Comparison of ENCODE assay signal across 8 cellular contexts in genomic region chr14:23351681-23352505, GRCh38. TPM values are rescaled to one million over a fixed set of nuclear protein-coding genes. Genes with fewer than 3 reads are reported as not detected.
DNase-seq lines count a peak whose midpoint lies in the region; ATAC-seq and TF ChIP-seq lines count a peak whose summit lies in the region.

No MANE protein-coding gene starts in this region.

- H4K20me1 ChIP-seq in mammary epithelial cell (ENCODE audit: insufficient read depth, low read length) = no peaks in the 10 kb centered on the region

- peaks cover 4% of the 10 kb centered on the region for H3K27me3 Mint-ChIP-seq in activated naive CD4-positive, alpha-beta T cell treated with anti-CD3 and anti-CD28 coated beads for 36 hours (ENCODE audit: low read depth)

- H3K4me3 Mint-ChIP-seq in activated naive CD4-positive, alpha-beta T cell treated with anti-CD3 and anti-CD28 coated beads for 36 hours = peak overlapping the region; percentile 71

- no peak for TF ChIP-seq POLR2A in stomach (IDR thresholded peaks at IDR 0.05)

- no peak for ATAC-seq in activated CD4-positive, CD25-positive, alpha-beta regulatory T cell treated with anti-CD3 and anti-CD28 coated beads, Interleukin-2, amount 50 U/mL, for 24 hours

- H3K9me3 ChIP-seq in mammary epithelial cell (replicated peaks; ENCODE audit: insufficient read depth, low read length) (no peaks in the 10 kb centered on the region), stomach (no peaks in the 10 kb centered on the region)

- H3K4me2 ChIP-seq in mammary epithelial cell (ENCODE audit: insufficient read depth, low read depth, low read length) = peak overlapping the region; percentile 79

- H3K79me2 ChIP-seq in mammary epithelial cell (ENCODE audit: insufficient read depth, low read length) = no peaks in the 10 kb centered on the region

- 19% methylated on average over 23 of the region's 61 CpGs for WGBS in mammary epithelial cell (ENCODE audit: low coverage, missing lambda C conversion rate)
- WGBS in stomach, 5 donors = 9 to 12% (median 10%) methylated on average over 29 to 61 of the region's 61 CpGs

- H3K9ac ChIP-seq in mammary epithelial cell (ENCODE audit: insufficient read depth, low read length) = no peak overlapping the region

- in situ Hi-C loops in mammary epithelial cell (cut with MboI; ENCODE audit: low sequenced_read_pairs in 2 of 2) = no loop called here

- peaks cover 11% of the 10 kb centered on the region for H3K4me1 ChIP-seq in mammary epithelial cell (ENCODE audit: insufficient read depth, low read length)
- peaks cover 9 to 21% (median 18%) of the 10 kb centered on the region in 4 donors for H3K4me1 ChIP-seq in stomach

- peak overlapping the region; percentile 79 for H2AFZ ChIP-seq in mammary epithelial cell (ENCODE audit: low read depth, low read length)

- H3K4me1 Mint-ChIP-seq in activated naive CD4-positive, alpha-beta T cell treated with anti-CD3 and anti-CD28 coated beads for 36 hours (ENCODE audit: low read depth) = peaks cover 6% of the 10 kb centered on the region

- no peak for DNase-seq in activated naive CD4-positive, alpha-beta T cell treated with anti-CD3 and anti-CD28 coated beads for 36 hours
- DNase-seq in activated naive CD4-positive, alpha-beta T cell treated with Interleukin-2 at 50 U/mL for 16 hours = no peak
- DNase-seq in mammary epithelial cell (no peak), kidney epithelial cell (ENCODE audit: low read depth) (no peak), stomach (no peak), activated gamma-delta T cell treated with Interleukin-2 at 50 U/mL for 16 hours (no peak), CD1c-positive myeloid dendritic cell (ENCODE audit: extremely low spot score) (no peak)

- CTCF ChIA-PET in activated naive CD4-positive, alpha-beta T cell treated with anti-CD3 and anti-CD28 coated beads for 36 hours (lab: Charles Lee) = interaction anchor here (0.6 to 1.5 kb wide), 5 partner anchors 9 to 293 kb away, joined by 3 to 4 read pairs (median 3); no protein-coding TSS in a partner anchor
- CTCF ChIA-PET in mammary epithelial cell (lab: Charles Lee; ENCODE audit: low non-redundant PET) = interaction anchor here (0.5 kb wide), 1 partner anchor 103 kb away, joined by 3 read pairs; no protein-coding TSS in a partner anchor

- no peaks in the 10 kb centered on the region for H3K36me3 ChIP-seq in mammary epithelial cell (ENCODE audit: insufficient read depth, low read length)
- H3K36me3 ChIP-seq in kidney epithelial cell (ENCODE audit: control insufficient read depth, insufficient read depth, low read length) = no peaks in the 10 kb centered on the region
- H3K36me3 ChIP-seq in stomach = peaks cover 0 to 16% (median 3%) of the 10 kb centered on the region in 4 donors

- dilution Hi-C loops in mammary epithelial cell (cut with HindIII; ENCODE audit: low sequenced_read_pairs) = no loop called here

- H3K9me3 Mint-ChIP-seq in activated naive CD4-positive, alpha-beta T cell treated with anti-CD3 and anti-CD28 coated beads for 36 hours = no peaks in the 10 kb centered on the region

- H3K27ac Mint-ChIP-seq in activated naive CD4-positive, alpha-beta T cell treated with anti-CD3 and anti-CD28 coated beads for 36 hours = no peak overlapping the region

- H3K27me3 ChIP-seq in mammary epithelial cell (ENCODE audit: insufficient read depth, low read length) (peaks cover 13% of the 10 kb centered on the region), kidney epithelial cell (ENCODE audit: control insufficient read depth, insufficient read depth, low read length) (peaks cover 15% of the 10 kb centered on the region), stomach (peaks cover 0 to 29% (median 21%) of the 10 kb centered on the region in 3 donors)

- peak overlapping the region; percentile 9 to 53 (median 44) for H3K4me3 ChIP-seq in mammary epithelial cell (replicated peaks in 1 of 3; ENCODE audit: insufficient read depth in 1 of 3, low read depth in 2 of 3, low read length in 3 of 3)
- H3K4me3 ChIP-seq in kidney epithelial cell (ENCODE audit: low read depth, low read length) = peak overlapping the region; percentile 65
- H3K4me3 ChIP-seq in stomach = peak overlapping the region; percentile 47 to 71 (median 58)

- H3K27ac ChIP-seq in mammary epithelial cell (ENCODE audit: insufficient read depth, low read depth, low read length) = no peak overlapping the region
- peak overlapping the region; percentile 11 to 72 (median 29) for H3K27ac ChIP-seq in stomach

- no peak for TF ChIP-seq EP300 in stomach (IDR thresholded peaks at IDR 0.05)

- no peaks in the 10 kb centered on the region for H3K36me3 Mint-ChIP-seq in activated naive CD4-positive, alpha-beta T cell treated with anti-CD3 and anti-CD28 coated beads for 36 hours (ENCODE audit: low read depth)

- no TSS peak for BruUV-seq in mammary epithelial cell (replicated peaks; lab: Mats Ljungman, UMichigan)

- intact Hi-C loops in activated naive CD4-positive, alpha-beta T cell treated with anti-CD3 and anti-CD28 coated beads for 36 hours (cut with micrococcal nuclease) = loop anchor here (1.0 to 2.0 kb wide), 2 partner anchors 23 to 30 kb away; no protein-coding TSS in a partner anchor
- intact Hi-C loops in mammary epithelial cell (cut with micrococcal nuclease) (no loop called here), stomach (cut with DNase I; ENCODE audit: low total_unique reads) (no loop called here)

- TF ChIP-seq CTCF in mammary epithelial cell (conservative IDR thresholded peaks at IDR 0.05 in 1 of 2, IDR thresholded peaks at IDR 0.05 in 1 of 2; ENCODE audit: extremely low read depth in 1 of 2, insufficient read depth in 1 of 2, low read depth in 1 of 2, low read length in 2 of 2) (no peak), kidney epithelial cell (IDR thresholded peaks at IDR 0.05; ENCODE audit: insufficient read depth, low read length, poor library complexity, severe bottlenecking) (no peak), stomach (IDR thresholded peaks at IDR 0.05) (no peak)

RNA-seq across cellular contexts. Expression of gene SLC22A17, which starts 0.8 kb away (rescaled TPM):
- total RNA-seq in activated naive CD4-positive, alpha-beta T cell treated with anti-CD3 and anti-CD28 coated beads for 36 hours = 1 to 10 TPM; 3.5 to 4.8 TPM
- 1 to 10 TPM; 4.2 to 5.1 TPM for total RNA-seq in mammary epithelial cell
- polyA plus RNA-seq in mammary epithelial cell = 1.7 TPM
- polyA minus RNA-seq in mammary epithelial cell = not detected
- total RNA-seq in kidney epithelial cell = 7.8 and 13.1 TPM in 2 replicates
- total RNA-seq in stomach = 10 to 100 TPM; 14.1 to 33.3 (median 22.3) TPM
- 10 to 100 TPM in 2 of 3 donors, 1 to 10 TPM in 1; 7.0 to 18.3 (median 12.5) TPM for polyA plus RNA-seq in stomach

RNA-seq across cellular contexts. Expression of gene EFS, which starts 13.1 kb away (rescaled TPM):
- total RNA-seq in activated naive CD4-positive, alpha-beta T cell treated with anti-CD3 and anti-CD28 coated beads for 36 hours = not detected
- 1 to 10 TPM; 1.4 to 6.2 TPM for total RNA-seq in mammary epithelial cell
- 0.37 TPM for polyA plus RNA-seq in mammary epithelial cell
- polyA minus RNA-seq in mammary epithelial cell = not detected
- 10.8 and 15.4 TPM in 2 replicates for total RNA-seq in kidney epithelial cell
- 1 to 10 TPM; 3.1 to 9.6 (median 5.5) TPM for total RNA-seq in stomach
- polyA plus RNA-seq in stomach = 10 to 100 TPM in 1 of 3 donors, 1 to 10 TPM in 2; 3.4 to 20.6 (median 6.8) TPM

RNA-seq across cellular contexts. Expression of gene IL25, which starts 20.7 kb away (rescaled TPM):
- not detected for total RNA-seq in activated naive CD4-positive, alpha-beta T cell treated with anti-CD3 and anti-CD28 coated beads for 36 hours
- total RNA-seq in mammary epithelial cell (not detected), kidney epithelial cell (not detected in 2 replicates), stomach (not detected)
- polyA plus RNA-seq in mammary epithelial cell (not detected), stomach (not detected)
- polyA minus RNA-seq in mammary epithelial cell = not detected

RNA-seq across cellular contexts. Expression of gene CMTM5, which starts 25.0 kb away (rescaled TPM):
- not detected for total RNA-seq in activated naive CD4-positive, alpha-beta T cell treated with anti-CD3 and anti-CD28 coated beads for 36 hours
- total RNA-seq in mammary epithelial cell = not detected
- polyA plus RNA-seq in mammary epithelial cell = not detected
- not detected for polyA minus RNA-seq in mammary epithelial cell
- total RNA-seq in kidney epithelial cell = not detected in 2 replicates
- total RNA-seq in stomach = 1 to 10 TPM in 1 of 5 donors, not detected in 4; 1.3 TPM
- 1 to 10 TPM in 1 of 3 donors, under 1 TPM in 2; 0.61 to 1.3 (median 0.87) TPM for polyA plus RNA-seq in stomach

RNA-seq across cellular contexts. Expression of gene PABPN1, which starts 30.6 kb away (rescaled TPM):
- 100 to 1,000 TPM; 194 to 204 TPM for total RNA-seq in activated naive CD4-positive, alpha-beta T cell treated with anti-CD3 and anti-CD28 coated beads for 36 hours
- 100 to 1,000 TPM in 1 of 2 donors, 10 to 100 TPM in 1; 43.0 to 148 TPM for total RNA-seq in mammary epithelial cell
- 154 TPM for polyA plus RNA-seq in mammary epithelial cell
- polyA minus RNA-seq in mammary epithelial cell = 91.6 TPM
- total RNA-seq in kidney epithelial cell = 61.4 and 70.7 TPM in 2 replicates
- 100 to 1,000 TPM in 2 of 5 donors, 10 to 100 TPM in 3; 24.5 to 152 (median 70.5) TPM for total RNA-seq in stomach
- 100 to 1,000 TPM; 131 to 190 (median 147) TPM for polyA plus RNA-seq in stomach
